Comparison of ENCODE assay signal across 1 cellular context in the genomic region with DNA sequence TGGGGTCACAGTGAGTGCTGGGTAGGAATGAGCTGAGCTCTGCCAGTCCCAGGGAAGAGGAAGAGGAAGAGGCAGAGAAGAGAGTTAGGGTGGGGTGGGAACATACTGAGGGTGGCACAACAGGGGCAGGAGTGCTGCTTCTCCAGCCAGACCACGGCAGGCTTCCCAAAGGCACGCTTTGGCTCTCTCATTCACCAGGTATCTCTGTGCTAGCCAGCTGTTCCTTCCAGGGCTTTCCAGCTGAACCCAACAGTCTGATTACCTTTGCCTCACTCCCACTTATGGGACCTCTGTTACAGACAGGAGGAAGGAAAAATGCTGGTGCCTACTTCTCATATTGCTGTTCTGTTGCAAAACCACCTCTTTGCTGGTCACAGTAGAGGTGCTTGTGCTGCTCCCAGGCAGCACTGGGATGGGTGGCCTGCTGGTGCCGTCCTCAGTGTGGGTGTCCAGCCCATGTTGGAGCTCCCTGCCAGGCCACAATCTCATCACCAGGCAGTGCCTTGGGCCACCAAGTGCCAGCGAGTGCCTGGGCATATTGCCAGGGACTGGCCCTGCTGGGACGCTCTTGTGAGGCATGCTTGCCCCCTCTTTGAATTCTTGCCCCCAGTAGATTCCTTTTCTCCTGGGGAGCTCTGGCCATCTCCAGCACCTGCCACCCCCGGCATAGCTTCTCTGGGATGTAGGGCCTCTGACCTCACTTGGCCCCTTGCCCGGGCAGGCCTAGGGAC.
TF ChIP-seq lines count a peak whose summit lies in the region.

No MANE protein-coding gene starts in this region.

TF ChIP-seq in HEK293, 187 proteins besides CTCF, POLR2A, EP300 and RAD21 (continued from another document):
- TF ChIP-seq ZIC2 (tag by site-specific recombination; IDR thresholded peaks at IDR 0.05) (peak; percentile 75), ZFHX2 (tag by site-specific recombination; conservative IDR thresholded peaks at IDR 0.05) (peak; percentile 25; the same call in 1 of the 2 replicates), ZNF426 (tag by site-specific recombination; IDR thresholded peaks at IDR 0.05) (no peak)
TF ChIP-seq in HEK293: peak in this region for 4.
